ENCODE assay signal across 15 cellular contexts in genomic region chr13:76386316-76386715, GRCh38.
DNase-seq lines count a peak whose midpoint lies in the region; TF ChIP-seq lines count a peak whose summit lies in the region.
"Had no signal": no experiment of that assay in that cellular context is flagged by ENCODE, and none has a peak within 500 bp of the region (broad histone marks: within the 10 kb centered on the region; RNA-seq: fewer than 3 reads in every experiment).

No MANE protein-coding gene starts in this region.

- intact Hi-C loops in sigmoid colon (cut with DNase I) = loop anchor here (5.0 to 10.0 kb wide), 2 partner anchors 54 to 512 kb away; no protein-coding TSS in a partner anchor

- H3K27ac ChIP-seq in VCaP (peak overlapping the region; percentile 18; the same call in 1 of the 2 replicates), mesenchymal stem cell (ENCODE audit: low read length, poor library complexity, severe bottlenecking) (no peak overlapping the region), sigmoid colon (peak overlapping the region in 3 of 4 donors; percentile 10 to 75 (median 62))
- H3K27ac ChIP-seq: BLaER1 treated with 17β-estradiol and CSF1 and Interleukin-3, amounts not matched to agents 10 nM and 100 nM; GM23248 had no signal

- H3K23ac ChIP-seq in mesenchymal stem cell (ENCODE audit: low read length in 2 of 2) = no peak overlapping the region

- H3K4me2 ChIP-seq in mesenchymal stem cell (ENCODE audit: low read length, poor library complexity, severe bottlenecking) = no peak overlapping the region

- H3K79me1 ChIP-seq in mesenchymal stem cell (replicated peaks; ENCODE audit: low read length, poor library complexity, severe bottlenecking) = no peaks in the 10 kb centered on the region

- no peak overlapping the region for H4K91ac ChIP-seq in mesenchymal stem cell (ENCODE audit: low read length)

- peak overlapping the region in 1 of 2 experiments; percentile 77 for H3K14ac ChIP-seq in mesenchymal stem cell (ENCODE audit: low read length in 2 of 2)

- H3K36me3 ChIP-seq in mesenchymal stem cell (ENCODE audit: control insufficient read depth in 1 of 2, insufficient read depth in 2 of 2, low read depth in 1 of 2, low read length in 2 of 2) (no peaks in the 10 kb centered on the region), sigmoid colon (no peaks in the 10 kb centered on the region)
- H3K36me3 ChIP-seq: BLaER1 treated with 17β-estradiol and CSF1 and Interleukin-3, amounts not matched to agents 10 nM and 100 nM; HAP-1 had no signal

- H2BK12ac ChIP-seq in mesenchymal stem cell (ENCODE audit: low read length in 2 of 2) = peak overlapping the region; percentile 33 to 81

- TF ChIP-seq EP300 in sigmoid colon (IDR thresholded peaks at IDR 0.05) = no peak

- no peak for TF ChIP-seq CTCF in VCaP (conservative IDR thresholded peaks at IDR 0.05)
- no peak for TF ChIP-seq CTCF in fibroblast of pulmonary artery (IDR thresholded peaks at IDR 0.05; ENCODE audit: low read length, missing control alignments)
- TF ChIP-seq CTCF in sigmoid colon (IDR thresholded peaks at IDR 0.05) = no peak

- H3K4me1 ChIP-seq in mesenchymal stem cell (ENCODE audit: control insufficient read depth, insufficient read depth, low read depth, low read length) (peaks cover 1% of the 10 kb centered on the region), sigmoid colon (peaks cover 0 to 59% (median 56%) of the 10 kb centered on the region in 4 donors)
- H3K4me1 ChIP-seq: HAP-1 had no signal

- no peak overlapping the region for H2AK5ac ChIP-seq in mesenchymal stem cell (ENCODE audit: low read length, severe bottlenecking)

- peak overlapping the region in 1 of 2 experiments; percentile 47 for H3K4ac ChIP-seq in mesenchymal stem cell (ENCODE audit: low read depth in 1 of 2, low read length in 2 of 2)

- H4K8ac ChIP-seq in mesenchymal stem cell (ENCODE audit: low read length) = no peak overlapping the region

- peak overlapping the region; percentile 46 to 89 for H3K18ac ChIP-seq in mesenchymal stem cell (ENCODE audit: low read depth in 1 of 2, low read length in 2 of 2)

- no peak overlapping the region for H3K9ac ChIP-seq in mesenchymal stem cell (ENCODE audit: low read length)
- H3K9ac ChIP-seq: BLaER1 treated with 17β-estradiol and CSF1 and Interleukin-3, amounts not matched to agents 10 nM and 100 nM; GM23248 had no signal

- H2BK120ac ChIP-seq in mesenchymal stem cell (ENCODE audit: low read depth, low read length) = no peak overlapping the region

- H3K27me3 ChIP-seq in mesenchymal stem cell (ENCODE audit: control insufficient read depth in 1 of 2, insufficient read depth in 1 of 2, low read length in 2 of 2) = no peaks in the 10 kb centered on the region
- H3K27me3 ChIP-seq in sigmoid colon = no peaks in the 10 kb centered on the region
- H3K27me3 ChIP-seq: BLaER1 treated with 17β-estradiol and CSF1 and Interleukin-3, amounts not matched to agents 10 nM and 100 nM had no signal

- no peak overlapping the region for H3K4me3 ChIP-seq in fibroblast of pulmonary artery (replicated peaks; ENCODE audit: low read depth, low read length)
- no peak overlapping the region for H3K4me3 ChIP-seq in mesenchymal stem cell (ENCODE audit: insufficient read depth in 1 of 2, low read depth in 1 of 2, low read length in 2 of 2)
- H3K4me3 ChIP-seq in sigmoid colon = no peak overlapping the region
- H3K4me3 ChIP-seq: BLaER1 treated with 17β-estradiol and CSF1 and Interleukin-3, amounts not matched to agents 10 nM and 100 nM; GM23248; HAP-1 had no signal

- no peak overlapping the region for H2BK5ac ChIP-seq in mesenchymal stem cell (ENCODE audit: low read depth, low read length, poor library complexity, severe bottlenecking)

- no peak for TF ChIP-seq POLR2A in sigmoid colon (IDR thresholded peaks at IDR 0.05)

- no peak overlapping the region for H2AFZ ChIP-seq in mesenchymal stem cell (ENCODE audit: low read depth, low read length)
- H2AFZ ChIP-seq: GM23248 had no signal

- H2BK15ac ChIP-seq in mesenchymal stem cell (ENCODE audit: low read depth, poor library complexity, severe bottlenecking) = no peak overlapping the region

- 90% methylated on average over 3 of the region's 3 CpGs for WGBS in mesenchymal stem cell
- 48 to 66% methylated on average over 3 of the region's 3 CpGs for WGBS in sigmoid colon, 2 donors

- H3K9me3 ChIP-seq in mesenchymal stem cell (ENCODE audit: control insufficient read depth, low read length) = no peaks in the 10 kb centered on the region
- H3K9me3 ChIP-seq in sigmoid colon = no peaks in the 10 kb centered on the region
- H3K9me3 ChIP-seq: BLaER1 treated with 17β-estradiol and CSF1 and Interleukin-3, amounts not matched to agents 10 nM and 100 nM; HAP-1 had no signal

- DNase-seq in fibroblast of pulmonary artery (ENCODE audit: low read depth) (peak; percentile 2), mesenchymal stem cell (no peak), sigmoid colon (no peak), Ammon's horn (ENCODE audit: low spot score) (no peak), NCI-H1694 (lab: John Stamatoyannopoulos, UW) (no peak)
- no peak for DNase-seq in activated naive CD4-positive, alpha-beta T cell (lab: John Stamatoyannopoulos, UW)
- DNase-seq: 8988T; Calu3; CD8-positive, alpha-beta T cell; DMS79 treated with DMSO at 0.1 percent for 48 hours; GF-D8 had no signal
